ENCODE assay signal across 8 cellular contexts in genomic region chr1:26169669-26170471, GRCh38. TPM values are rescaled to one million over a fixed set of nuclear protein-coding genes. Genes with fewer than 3 reads are reported as not detected.
DNase-seq lines count a peak whose midpoint lies in the region; ATAC-seq and TF ChIP-seq lines count a peak whose summit lies in the region.

ZNF593 (plus strand) TSS chr1:26169908; CDS start chr1:26169984, 76 bp downstream.

- TSS peak; percentile 66 for BruUV-seq in IMR-90 (replicated peaks; lab: Mats Ljungman, UMichigan)

- peak within 1 kb of the TSS; percentile 71 for H4K91ac ChIP-seq in IMR-90 (ENCODE audit: insufficient read depth, low read depth, low read length)

- dilution Hi-C loops in IMR-90 (cut with HindIII; ENCODE audit: low sequenced_read_pairs, unreplicated experiment), result no loop called here

- H2BK5ac ChIP-seq in IMR-90 (ENCODE audit: low read depth, low read length, poor library complexity, severe bottlenecking), result peak within 1 kb of the TSS; percentile 10

- DNase-seq in DMS53 (lab: John Stamatoyannopoulos, UW), result peak; percentile 96
- DNase-seq in IMR-90, result peak; percentile 90
- peak; percentile 94 to 96 for DNase-seq in activated T-cell treated with anti-CD3 and anti-CD28 coated beads, Interleukin-2, amount 50 U/mL, for 48 hours
- peak; percentile 91 for DNase-seq in myocyte (ENCODE audit: low read depth)
- peak; percentile 73 to 84 for DNase-seq in stimulated activated CD8-positive, alpha-beta memory T cell treated with anti-CD3 and anti-CD28 coated beads, Interleukin-7, amount 100 ng/mL, for 4 hours (ENCODE audit: low read depth in 2 of 2)

- in situ Hi-C loops in IMR-90 (cut with MboI; ENCODE audit: low sequenced_read_pairs), result no loop called here

- TF ChIP-seq CTCF in IMR-90 (conservative IDR thresholded peaks at IDR 0.05; ENCODE audit: low read depth, low read length), result peak; percentile 98

- H3K18ac ChIP-seq in IMR-90 (ENCODE audit: low read depth, low read length), result no peak within 1 kb of the TSS; the same call in 1 of the 2 replicates

- H3K9me1 ChIP-seq in IMR-90 (ENCODE audit: insufficient read depth, low read length), result peaks cover 6% of the 10 kb centered on the region; the same call in 1 of the 2 replicates

- peaks cover 5% of the 10 kb centered on the region; the same call in 1 of the 2 replicates for H3K4me1 ChIP-seq in IMR-90 (ENCODE audit: control insufficient read depth, insufficient read depth, low read length)

- WGBS in IMR-90 (ENCODE audit: extremely low coverage in 2 of 2, insufficient read length in 1 of 2), 2 experiments, result 1% methylated on average over 51 of the region's 76 CpGs; no CpG with 5 or more reads in 1 of the 2 experiments

- H3K27me3 ChIP-seq in IMR-90 (ENCODE audit: control insufficient read depth, insufficient read depth, low read length), result no peaks in the 10 kb centered on the region; the same call in 1 of the 2 replicates

- peak within 1 kb of the TSS; percentile 67 to 91 for H4K8ac ChIP-seq in IMR-90 (ENCODE audit: low read depth in 2 of 2, low read length in 2 of 2)

- H3K4ac ChIP-seq in IMR-90 (ENCODE audit: low read depth, low read length), result peak within 1 kb of the TSS; percentile 78

- peak within 1 kb of the TSS; percentile 89 for H3K9ac ChIP-seq in IMR-90 (ENCODE audit: low read depth, low read length)

- peaks cover 4 to 19% of the 10 kb centered on the region in 2 experiments for H3K79me1 ChIP-seq in IMR-90 (ENCODE audit: low read depth in 1 of 2, low read length in 2 of 2)

- TF ChIP-seq RAD21 in IMR-90 (IDR thresholded peaks at IDR 0.05; ENCODE audit: low read length), result peak; percentile 55

- peak within 1 kb of the TSS; percentile 95 for H2AK9ac ChIP-seq in IMR-90 (replicated peaks; ENCODE audit: low read depth, low read length, poor library complexity)

- H2BK120ac ChIP-seq in IMR-90 (ENCODE audit: low read depth, low read length), result no peak within 1 kb of the TSS

- no peaks in the 10 kb centered on the region for H4K20me1 ChIP-seq in IMR-90 (ENCODE audit: insufficient read depth, low read length)

- peak within 1 kb of the TSS; percentile 59 for H4K5ac ChIP-seq in IMR-90 (ENCODE audit: low read depth, low read length)

- peak within 1 kb of the TSS; percentile 66 for H3K27ac ChIP-seq in IMR-90 (ENCODE audit: insufficient read depth, low read length)

- peak within 1 kb of the TSS; percentile 77 for H3K23ac ChIP-seq in IMR-90 (ENCODE audit: low read depth, low read length)

- no peak within 1 kb of the TSS for H2BK15ac ChIP-seq in IMR-90 (ENCODE audit: low read depth, low read length)

- H2AFZ ChIP-seq in IMR-90 (replicated peaks; ENCODE audit: low read length, poor library complexity), result peak within 1 kb of the TSS; percentile 97

- H3K4me3 ChIP-seq in IMR-90 (ENCODE audit: insufficient read depth, low read depth, low read length), result peak within 1 kb of the TSS; percentile 84

- H2AK5ac ChIP-seq in IMR-90 (ENCODE audit: low read depth, low read length), result peak within 1 kb of the TSS; percentile 88

- TF ChIP-seq POLR2A in IMR-90 (IDR thresholded peaks at IDR 0.05; ENCODE audit: low read depth, low read length), result peak; percentile 77

- H2BK20ac ChIP-seq in IMR-90 (ENCODE audit: low read depth, low read length), result no peak within 1 kb of the TSS

- no peaks in the 10 kb centered on the region for H3K9me3 ChIP-seq in IMR-90 (ENCODE audit: control insufficient read depth, insufficient read depth, low read length)

- CTCF ChIA-PET in IMR-90 (lab: Yijun Ruan, JAX), result interaction anchor here (0.5 to 1.8 kb wide), 14 partner anchors 9 to 269 kb away, joined by 3 to 8 read pairs (median 3); partner anchors contain the start of gene CEP85

- POLR2A ChIA-PET in IMR-90 (lab: Charles Lee; ENCODE audit: unreplicated experiment), result no interaction called here

- intact Hi-C loops in IMR-90 (cut with micrococcal nuclease), result loop anchor here (1.0 to 5.0 kb wide), 3 partner anchors 62 to 221 kb away; partner anchors contain the start of gene CEP85

- H3K56ac ChIP-seq in IMR-90 (ENCODE audit: extremely low read depth, insufficient read depth, low read length), result peak within 1 kb of the TSS; percentile 38; the same call in 1 of the 2 replicates

- 0 out of 2 replicates have a peak, but pooled peaks cover 2% of the 10 kb centered on the region for H3K36me3 ChIP-seq in IMR-90 (ENCODE audit: control insufficient read depth, insufficient read depth, low read length)

- peak within 1 kb of the TSS; percentile 85 for H3K14ac ChIP-seq in IMR-90 (replicated peaks; ENCODE audit: low read depth, low read length)

- peak; percentile 87 for ATAC-seq in GM21526 (IDR thresholded peaks at IDR 0.05; ENCODE audit: low FRiP score, unreplicated experiment)
- ATAC-seq in IMR-90 (ENCODE audit: low read depth), result peak; percentile 96
- ATAC-seq in esophagus mucosa, result peak; percentile 93

- H3K4me2 ChIP-seq in IMR-90 (ENCODE audit: low read depth, low read length), result peak within 1 kb of the TSS; percentile 91

TF ChIP-seq in IMR-90, 13 proteins besides CTCF, POLR2A, EP300 and RAD21 (continues in another document):
- TF ChIP-seq MAZ (IDR thresholded peaks at IDR 0.05; ENCODE audit: borderline replicate concordance, low read depth, low read length) (peak; percentile 91), RCOR1 (IDR thresholded peaks at IDR 0.05; ENCODE audit: insufficient replicate concordance, low read length) (no peak), MXI1 (IDR thresholded peaks at IDR 0.05; ENCODE audit: borderline replicate concordance, low read depth, low read length) (peak; percentile 98), MAFK (IDR thresholded peaks at IDR 0.05; ENCODE audit: low read depth, low read length) (no peak), ELK1 (IDR thresholded peaks at IDR 0.05; ENCODE audit: borderline replicate concordance, low read depth, low read length) (0 out of 2 replicates have a peak, but pooled peaks have one; percentile 17), BHLHE40 (IDR thresholded peaks at IDR 0.05; ENCODE audit: low read depth, low read length) (peak; percentile 78), FOS (IDR thresholded peaks at IDR 0.05; ENCODE audit: low read depth, low read length) (peak; percentile 56), SMC3 (IDR thresholded peaks at IDR 0.05; ENCODE audit: low read depth, low read length) (peak; percentile 67), RFX5 (IDR thresholded peaks at IDR 0.05; ENCODE audit: low read depth, low read length) (0 out of 2 replicates have a peak, but pooled peaks have one; percentile 17)

TF ChIP-seq in PFSK-1, 5 proteins besides CTCF, POLR2A, EP300 and RAD21:
- TF ChIP-seq POLR2AphosphoS5 (IDR thresholded peaks at IDR 0.05; ENCODE audit: low read depth, low read length) (peak; percentile 84), TAF1 (IDR thresholded peaks at IDR 0.05; ENCODE audit: borderline replicate concordance, insufficient read depth, low read length) (peak; percentile 77; the same call in 1 of the 2 replicates), FOXP2 (optimal IDR thresholded peaks at IDR 0.05; ENCODE audit: borderline replicate concordance, extremely low read depth, extremely low read length, insufficient read depth) (peak; percentile 97), REST (IDR thresholded peaks at IDR 0.05; ENCODE audit: insufficient read depth in 1 of 2, low read depth in 2 of 2, low read length in 2 of 2) (0 out of 4 replicates have a peak, but pooled peaks of 1 of the 2 experiments have one; percentile 31), SIN3A (IDR thresholded peaks at IDR 0.05; ENCODE audit: borderline replicate concordance, insufficient read depth, low read length) (peak; percentile 82; the same call in 1 of the 2 replicates)

RNA-seq across cellular contexts. Expression of gene ZNF593, which starts in this region (rescaled TPM):
- total RNA-seq in IMR-90 (2012; rRNA removed) (22.2 and 22.8 TPM in 2 replicates), esophagus mucosa (37.9 TPM), myocyte (25.6 and 27.8 TPM in 2 replicates)
- polyA plus RNA-seq in IMR-90 (2012; rRNA removed), result 57.7 and 78.6 TPM in 2 replicates
- polyA plus RNA-seq in IMR-90 (2012; cell fraction: cytosol; rRNA removed), result 79.2 and 84.3 TPM in 2 replicates
- polyA plus RNA-seq in IMR-90 (2012; cell fraction: nucleus; rRNA removed; ENCODE audit: low replicate concordance), result 27.4 and 38.4 TPM in 2 replicates
- polyA plus RNA-seq in PFSK-1 (2012; ENCODE audit: insufficient read length, low read depth), result 139 TPM
- 47.6 TPM for polyA plus RNA-seq in myocyte (2012)

Comparison
In these comparisons a context has a peak if more than half of its experiments do, and no peak if none do; other contexts are left out.
1. Peak in every context shown above with its lines: DNase-seq, ATAC-seq, H3K4me3 ChIP-seq and H3K27ac ChIP-seq.